ENCODE assay signal across 8 cellular contexts in genomic region chr2:45889053-45889452, GRCh38.
DNase-seq lines count a peak whose midpoint lies in the region; ATAC-seq and TF ChIP-seq lines count a peak whose summit lies in the region.

No MANE protein-coding gene starts in this region.

- no peak overlapping the region for H3K4me3 ChIP-seq in body of pancreas

- peak in 5 of 7 experiments; percentile 19 to 39 (median 32) for TF ChIP-seq CTCF in body of pancreas (IDR thresholded peaks at IDR 0.05)

- no peaks in the 10 kb centered on the region for H3K27me3 ChIP-seq in body of pancreas

- no peaks in the 10 kb centered on the region for H3K36me3 ChIP-seq in body of pancreas (replicated peaks in 1 of 2; ENCODE audit: insufficient read depth in 1 of 2, low read depth in 2 of 2)

- 25 to 51% methylated on average over 8 of the region's 8 CpGs for whole genome bisulfite sequencing in body of pancreas, 2 donors

- no peak for TF ChIP-seq POLR2A in body of pancreas (IDR thresholded peaks at IDR 0.05)

- peaks cover 67% of the 10 kb centered on the region for H3K4me1 ChIP-seq in body of pancreas

- ATAC-seq in GM18909 (IDR thresholded peaks at IDR 0.05; ENCODE audit: poor library complexity, unreplicated experiment) (peak; percentile 84), HG03095 (IDR thresholded peaks at IDR 0.05; ENCODE audit: unreplicated experiment) (peak; percentile 79), body of pancreas (no peak)

- H3K9me3 ChIP-seq in body of pancreas = no peaks in the 10 kb centered on the region

- DNase-seq in CD1c-positive myeloid dendritic cell (ENCODE audit: extremely low spot score) (peak; percentile 34), NCI-H510A treated with DMSO at 0.1 percent for 48 hours (lab: John Stamatoyannopoulos, UW) (peak; percentile 78), body of pancreas (peak; percentile 43 to 80 (median 68)), occipital lobe (lab: John Stamatoyannopoulos, UW) (peak; percentile 38), mucosa of gallbladder (ENCODE audit: low spot score) (no peak), HuH-7.5 (ENCODE audit: low spot score) (no peak)

- intact Hi-C loops in body of pancreas (cut with DNase I) = no loop called here

- peak overlapping the region; percentile 2 to 73 (median 20) for H3K27ac ChIP-seq in body of pancreas

Comparison
In these comparisons a context has a peak if more than half of its experiments do, and no peak if none do; other contexts are left out.
1. DNase-seq: peak in CD1c-positive myeloid dendritic cell (single experiment), NCI-H510A treated with DMSO at 0.1 percent for 48 hours (single experiment), body of pancreas (4 of 4) and occipital lobe (single experiment); none in mucosa of gallbladder (single experiment) and HuH-7.5 (single experiment).